ENCODE assay signal across 33 cellular contexts in the genomic region with DNA sequence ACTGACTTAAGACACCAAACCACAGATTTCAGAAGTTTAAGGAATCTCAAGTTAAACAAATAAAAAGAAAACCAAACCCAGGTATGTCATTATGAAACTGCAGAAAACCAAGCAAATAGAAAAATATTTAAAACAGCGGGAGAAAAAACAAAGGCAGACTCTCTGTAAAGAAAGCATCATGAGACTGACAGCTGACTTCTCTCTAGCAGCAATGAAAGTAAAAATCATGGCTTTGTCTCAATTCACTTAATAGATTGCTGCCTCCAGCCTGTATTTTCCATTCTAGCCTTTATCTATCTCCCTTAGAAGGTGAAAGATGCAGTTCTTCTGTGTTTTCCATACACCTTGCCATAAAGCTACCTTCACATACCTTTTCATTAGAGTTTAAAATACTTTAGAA.
DNase-seq lines count a peak whose midpoint lies in the region; ATAC-seq, FAIRE-seq and TF ChIP-seq lines count a peak whose summit lies in the region.
"Had no signal": no experiment of that assay in that cellular context is flagged by ENCODE, and none has a peak within 500 bp of the region (broad histone marks: within the 10 kb centered on the region; RNA-seq: fewer than 3 reads in every experiment).

No MANE protein-coding gene starts in this region.

- no peak overlapping the region for H2AFZ ChIP-seq in HepG2 (ENCODE audit: low read length)

- H3K4me1 Mint-ChIP-seq in WTC11 = no peaks in the 10 kb centered on the region
- H3K4me1 Mint-ChIP-seq: B cell; CD14-positive monocyte; CD4-positive, alpha-beta memory T cell; CD4-positive, CD25-positive, alpha-beta regulatory T cell; CD8-positive, alpha-beta memory T cell had no signal

- H3K27ac ChIP-seq in HepG2 (ENCODE audit: extremely low read length, insufficient read depth, low read length) (no peak overlapping the region), right lobe of liver (no peak overlapping the region)
- H3K27ac ChIP-seq: 22Rv1; A549; BLaER1; BLaER1 treated with 17β-estradiol and CSF1 and Interleukin-3, amounts not matched to agents 10 nM and 100 nM; C4-2B had no signal

- no peaks in the 10 kb centered on the region for H3K27me3 Mint-ChIP-seq in WTC11 (ENCODE audit: low read depth)

- H3K4me1 ChIP-seq in HepG2 (ENCODE audit: insufficient read depth, low read length) (no peaks in the 10 kb centered on the region), right lobe of liver (no peaks in the 10 kb centered on the region)
- H3K4me1 ChIP-seq: A549; BE2C; BLaER1; BLaER1 treated with 17β-estradiol and CSF1 and Interleukin-3, amounts not matched to agents 10 nM and 100 nM had no signal

- ATAC-seq in HepG2 = no peak
- ATAC-seq in right lobe of liver = no peak
- ATAC-seq in WTC11 = no peak
- ATAC-seq: A549; CD8-positive, alpha-beta T cell had no signal

- POLR2A ChIA-PET in HepG2 (lab: Yijun Ruan, JAX) (no interaction called here), WTC11 (lab: Charles Lee) (no interaction called here)

- TF ChIP-seq CTCF in HepG2 (CRISPR knock-in tag; IDR thresholded peaks at IDR 0.05) (no peak), right lobe of liver (IDR thresholded peaks at IDR 0.05) (no peak), WTC11 (IDR thresholded peaks at IDR 0.05) (no peak)

- H3K4me3 ChIP-seq in HepG2 (replicated peaks in 1 of 3; ENCODE audit: insufficient read depth in 1 of 3, low read depth in 2 of 3, low read length in 3 of 3) (no peak overlapping the region), right lobe of liver (no peak overlapping the region)
- H3K4me3 ChIP-seq: A549; BLaER1; BLaER1 treated with 17β-estradiol and CSF1 and Interleukin-3, amounts not matched to agents 10 nM and 100 nM had no signal

- H3K9me3 ChIP-seq in HepG2 (ENCODE audit: low read length) (no peaks in the 10 kb centered on the region), right lobe of liver (no peaks in the 10 kb centered on the region)
- H3K9me3 ChIP-seq: A549, BE2C, BLaER1, Caco-2 had no signal

- TF ChIP-seq EP300 in HepG2 (IDR thresholded peaks at IDR 0.05; ENCODE audit: low read depth in 2 of 2, low read length in 2 of 2) = no peak
- TF ChIP-seq EP300 in HepG2 (CRISPR knock-in tag; IDR thresholded peaks at IDR 0.05; ENCODE audit: borderline replicate concordance) = no peak

- no peaks in the 10 kb centered on the region for H3K36me3 ChIP-seq in HepG2 (replicated peaks in 1 of 2; ENCODE audit: control insufficient read depth in 1 of 2, insufficient read depth in 2 of 2, low read length in 2 of 2)
- no peaks in the 10 kb centered on the region for H3K36me3 ChIP-seq in right lobe of liver
- H3K36me3 ChIP-seq: BE2C; BLaER1; BLaER1 treated with 17β-estradiol and CSF1 and Interleukin-3, amounts not matched to agents 10 nM and 100 nM had no signal

- H3K27ac Mint-ChIP-seq in WTC11 = no peak overlapping the region
- H3K27ac Mint-ChIP-seq: B cell; CD14-positive monocyte; CD4-positive, alpha-beta memory T cell; CD4-positive, alpha-beta T cell; CD4-positive, CD25-positive, alpha-beta regulatory T cell; CD8-positive, alpha-beta memory T cell; CD8-positive, alpha-beta T cell had no signal

- CTCF ChIA-PET in HepG2 (lab: Yijun Ruan, JAX; ENCODE audit: low intra/inter-chr PET ratio, low total read pairs) = no interaction called here
- CTCF ChIA-PET in WTC11 (lab: Charles Lee) = no interaction called here

- TF ChIP-seq POLR2A in HepG2 (IDR thresholded peaks at IDR 0.05; ENCODE audit: insufficient read depth in 1 of 2, low read depth in 2 of 2, low read length in 2 of 2) (no peak), right lobe of liver (IDR thresholded peaks at IDR 0.05) (no peak)

- no peaks in the 10 kb centered on the region for H3K79me2 ChIP-seq in HepG2 (ENCODE audit: insufficient read depth, low read length)

- H3K36me3 Mint-ChIP-seq in WTC11 = no peaks in the 10 kb centered on the region
- H3K36me3 Mint-ChIP-seq: CD14-positive monocyte; CD4-positive, alpha-beta memory T cell; CD4-positive, CD25-positive, alpha-beta regulatory T cell; CD8-positive, alpha-beta memory T cell; CD8-positive, alpha-beta T cell had no signal

- H3K9me3 Mint-ChIP-seq in WTC11 = peaks cover 4% of the 10 kb centered on the region; the same call in 1 of the 2 replicates
- H3K9me3 Mint-ChIP-seq: CD4-positive, alpha-beta T cell; CD8-positive, alpha-beta T cell had no signal

- 0% methylated on average over 1 of the region's 1 CpG for WGBS in HepG2 (ENCODE audit: low lambda C conversion rate)
- WGBS in right lobe of liver (ENCODE audit: insufficient coverage, low coverage, low lambda C conversion rate, missing lambda C conversion rate) = 70% methylated on average over 1 of the region's 1 CpG

- H3K4me2 ChIP-seq in HepG2 (ENCODE audit: low read depth, low read length) = no peak overlapping the region
- H3K4me2 ChIP-seq: A549; BLaER1; BLaER1 treated with 17β-estradiol and CSF1 and Interleukin-3, amounts not matched to agents 10 nM and 100 nM had no signal

- FAIRE-seq in HepG2 (lab: Jason Lieb, UNC) = no peak
- FAIRE-seq: A204.1, A549, D721Med had no signal

- no TSS peak for BruUV-seq in HepG2 (replicated peaks; lab: Mats Ljungman, UMichigan)

- no peak for DNase-seq in HepG2 (ENCODE audit: low spot score)
- DNase-seq in right lobe of liver = no peak
- DNase-seq in WTC11 (ENCODE audit: low spot score) = no peak
- no peak for DNase-seq in NCI-H146 treated with DMSO at 0.1 percent for 48 hours (lab: John Stamatoyannopoulos, UW; ENCODE audit: unreplicated experiment)
- DNase-seq: 8988T; ACHN; AML-193; BE2C; C1 segment of cervical spinal cord; Caco-2; Calu3; CD4-positive, alpha-beta memory T cell; CD4-positive, alpha-beta T cell; CD4-positive, CD25-positive, alpha-beta regulatory T cell; CD8-positive, alpha-beta memory T cell; CD8-positive, alpha-beta T cell; COR-L47; DMS 273 treated with DMSO at 0.1 percent for 48 hours; DMS153; DMS53; DMS79; DMS79 treated with DMSO at 0.1 percent for 48 hours; DND-41; EL had no signal

- in situ Hi-C loops in HepG2 (cut with HindIII; ENCODE audit: extremely low pct_ligation_motif_present, low pct_unique_long_range_greater_than_20kb) = loop anchor here (25.0 kb wide), 1 partner anchor 810 kb away; no protein-coding TSS in a partner anchor

- intact Hi-C loops in HepG2 (cut with micrococcal nuclease; ENCODE audit: unreplicated experiment) = no loop called here
- intact Hi-C loops in right lobe of liver (cut with DNase I) = no loop called here

- H3K9ac ChIP-seq in HepG2 (ENCODE audit: insufficient read depth, low read depth, low read length) = no peak overlapping the region
- H3K9ac ChIP-seq: BLaER1; BLaER1 treated with 17β-estradiol and CSF1 and Interleukin-3, amounts not matched to agents 10 nM and 100 nM had no signal

- no peak overlapping the region for H3K4me3 Mint-ChIP-seq in WTC11
- H3K4me3 Mint-ChIP-seq: B cell; CD14-positive monocyte; CD4-positive, alpha-beta memory T cell; CD4-positive, alpha-beta T cell; CD4-positive, CD25-positive, alpha-beta regulatory T cell; CD8-positive, alpha-beta memory T cell; CD8-positive, alpha-beta T cell had no signal

- H3K27me3 ChIP-seq in HepG2 (ENCODE audit: control insufficient read depth in 1 of 2, insufficient read depth in 2 of 2, low read length in 2 of 2) (peaks cover 0 to 4% of the 10 kb centered on the region in 2 experiments; a peak in 1 of 5 replicates), right lobe of liver (no peaks in the 10 kb centered on the region)
- H3K27me3 ChIP-seq: BLaER1; BLaER1 treated with 17β-estradiol and CSF1 and Interleukin-3, amounts not matched to agents 10 nM and 100 nM had no signal

- no peak for TF ChIP-seq RAD21 in HepG2 (CRISPR knock-in tag; IDR thresholded peaks at IDR 0.05)

- H4K20me1 ChIP-seq in HepG2 (ENCODE audit: insufficient read depth, low read length) = no peaks in the 10 kb centered on the region
- H4K20me1 ChIP-seq: BLaER1; BLaER1 treated with 17β-estradiol and CSF1 and Interleukin-3, amounts not matched to agents 10 nM and 100 nM had no signal

TF ChIP-seq in HepG2, 621 proteins besides CTCF, POLR2A, EP300 and RAD21 (continues in another document):
- TF ChIP-seq, protein P1, sequence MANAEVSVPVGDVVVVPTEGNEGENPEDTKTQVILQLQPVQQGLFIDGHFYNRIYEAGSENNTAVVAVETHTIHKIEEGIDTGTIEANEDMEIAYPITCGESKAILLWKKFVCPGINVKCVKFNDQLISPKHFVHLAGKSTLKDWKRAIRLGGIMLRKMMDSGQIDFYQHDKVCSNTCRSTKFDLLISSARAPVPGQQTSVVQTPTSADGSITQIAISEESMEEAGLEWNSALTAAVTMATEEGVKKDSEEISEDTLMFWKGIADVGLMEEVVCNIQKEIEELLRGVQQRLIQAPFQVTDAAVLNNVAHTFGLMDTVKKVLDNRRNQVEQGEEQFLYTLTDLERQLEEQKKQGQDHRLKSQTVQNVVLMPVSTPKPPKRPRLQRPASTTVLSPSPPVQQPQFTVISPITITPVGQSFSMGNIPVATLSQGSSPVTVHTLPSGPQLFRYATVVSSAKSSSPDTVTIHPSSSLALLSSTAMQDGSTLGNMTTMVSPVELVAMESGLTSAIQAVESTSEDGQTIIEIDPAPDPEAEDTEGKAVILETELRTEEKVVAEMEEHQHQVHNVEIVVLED (CRISPR knock-in tag; IDR thresholded peaks at IDR 0.05; ENCODE audit: borderline replicate concordance) = no peak
- peak; percentile 93 for TF ChIP-seq ZNF317 (CRISPR knock-in tag; IDR thresholded peaks at IDR 0.05)

TF ChIP-seq in WTC11, 78 proteins besides CTCF, POLR2A, EP300 and RAD21:
- TF ChIP-seq ZNF317 (CRISPR knock-in tag; IDR thresholded peaks at IDR 0.05; ENCODE audit: borderline replicate concordance, low read depth) = peak; percentile 66; the same call in 1 of the 2 replicates
- no peak for TF ChIP-seq FOXP1 (CRISPR knock-in tag; IDR thresholded peaks at IDR 0.05; ENCODE audit: borderline replicate concordance)
